ENCODE assay signal across 11 cellular contexts in genomic region chr14:65303185-65303901, GRCh38.
A peak's percentile ranks its signal among the peaks of the same experiment; 100 is the strongest.
DNase-seq lines count a peak whose midpoint lies in the region; ATAC-seq and TF ChIP-seq lines count a peak whose summit lies in the region.
"Had no signal": no experiment of that assay in that cellular context is flagged by ENCODE, and none has a peak within 500 bp of the region (broad histone marks: within the 10 kb centered on the region; RNA-seq: fewer than 3 reads in every experiment).

No MANE protein-coding gene starts in this region.

- peak overlapping the region; percentile 99 for H3K27ac ChIP-seq in OCI-LY7 (ENCODE audit: low read depth, low read length, poor library complexity, severe bottlenecking)
- peak overlapping the region; percentile 87 for H3K27ac ChIP-seq in epithelial cell of prostate

- ATAC-seq in stimulated activated effector memory CD8-positive, alpha-beta T cell treated with anti-CD3 and anti-CD28 coated beads, Interleukin-12 subunit alpha, Interleukin-12 subunit beta, amount 100 ng/mL, for 72 hours = peak; percentile 6
- ATAC-seq in GM18519 (IDR thresholded peaks at IDR 0.05; ENCODE audit: low FRiP score, unreplicated experiment) (no peak), HG03135 (IDR thresholded peaks at IDR 0.05; ENCODE audit: unreplicated experiment) (no peak)

- POLR2A ChIA-PET in OCI-LY7 (lab: Charles Lee) = interaction anchor here (0.6 to 15.8 kb wide), 28 partner anchors 8 to 1555 kb away, joined by 3 to 378 read pairs (median 6); partner anchors contain the start of gene FUT8

- H3K4me1 Mint-ChIP-seq in T-helper 2 cell treated with Interferon-gamma antibody and Interleukin-4, amounts not matched to agents 5 μg/mL and 100 μg/mL, for 36 hours (ENCODE audit: low read depth) = peaks cover 58% of the 10 kb centered on the region
- H3K4me1 Mint-ChIP-seq in stimulated activated effector memory CD8-positive, alpha-beta T cell treated with anti-CD3 and anti-CD28 coated beads, Interleukin-12 subunit alpha, Interleukin-12 subunit beta, amount 100 ng/mL, for 72 hours = peaks cover 45% of the 10 kb centered on the region

- H3K9me3 Mint-ChIP-seq in T-helper 2 cell treated with Interferon-gamma antibody and Interleukin-4, amounts not matched to agents 5 μg/mL and 100 μg/mL, for 36 hours = no peaks in the 10 kb centered on the region
- H3K9me3 Mint-ChIP-seq in stimulated activated effector memory CD8-positive, alpha-beta T cell treated with anti-CD3 and anti-CD28 coated beads, Interleukin-12 subunit alpha, Interleukin-12 subunit beta, amount 100 ng/mL, for 72 hours = no peaks in the 10 kb centered on the region

- no peak for DNase-seq in T-helper 2 cell treated with Interferon-gamma antibody and Interleukin-4, amounts not matched to agents 5 μg/mL and 100 μg/mL, for 36 hours (ENCODE audit: low spot score)
- DNase-seq in T-helper 2 cell (no peak), OCI-LY7 (ENCODE audit: low spot score) (no peak), epithelial cell of prostate (ENCODE audit: low read depth, low spot score) (no peak), NCI-H2107 (lab: John Stamatoyannopoulos, UW) (no peak)
- no peak for DNase-seq in stimulated activated effector memory CD8-positive, alpha-beta T cell treated with anti-CD3 and anti-CD28 coated beads, Interleukin-12 subunit alpha, Interleukin-12 subunit beta, amount 100 ng/mL, for 72 hours (ENCODE audit: low spot score in 2 of 2)
- DNase-seq: GOT3, NCI-H524, occipital lobe had no signal

- H3K79me2 ChIP-seq in OCI-LY7 (ENCODE audit: insufficient read depth, low read depth, low read length) = peaks cover 26% of the 10 kb centered on the region; the same call in 1 of the 2 replicates

- H3K36me3 Mint-ChIP-seq in T-helper 2 cell treated with Interferon-gamma antibody and Interleukin-4, amounts not matched to agents 5 μg/mL and 100 μg/mL, for 36 hours (ENCODE audit: low read depth) = peaks cover 3% of the 10 kb centered on the region
- H3K36me3 Mint-ChIP-seq in stimulated activated effector memory CD8-positive, alpha-beta T cell treated with anti-CD3 and anti-CD28 coated beads, Interleukin-12 subunit alpha, Interleukin-12 subunit beta, amount 100 ng/mL, for 72 hours = peaks cover 5% of the 10 kb centered on the region

- no peaks in the 10 kb centered on the region for H3K27me3 Mint-ChIP-seq in T-helper 2 cell treated with Interferon-gamma antibody and Interleukin-4, amounts not matched to agents 5 μg/mL and 100 μg/mL, for 36 hours (ENCODE audit: low read depth)

- no peaks in the 10 kb centered on the region for H4K20me1 ChIP-seq in OCI-LY7 (ENCODE audit: insufficient read depth, low read length)

- H3K9me2 ChIP-seq in OCI-LY7 (ENCODE audit: insufficient read depth, low read length) = no peaks in the 10 kb centered on the region

- no peak for TF ChIP-seq CTCF in OCI-LY7 (conservative IDR thresholded peaks at IDR 0.05; ENCODE audit: low read length)

- H3K4me3 ChIP-seq in OCI-LY7 (ENCODE audit: low read depth, low read length, poor library complexity, severe bottlenecking) = peak overlapping the region; percentile 61

- CTCF ChIA-PET in OCI-LY7 (lab: Charles Lee; ENCODE audit: unreplicated experiment) = interaction anchor here (0.9 to 2.4 kb wide), 4 partner anchors 14 to 97 kb away, joined by 3 to 8 read pairs (median 4); no protein-coding TSS in a partner anchor

- H3K36me3 ChIP-seq in OCI-LY7 (ENCODE audit: insufficient read depth, low read length) = peaks cover 5% of the 10 kb centered on the region; the same call in 1 of the 2 replicates

- peak overlapping the region; percentile 56 for H3K4me3 Mint-ChIP-seq in T-helper 2 cell treated with Interferon-gamma antibody and Interleukin-4, amounts not matched to agents 5 μg/mL and 100 μg/mL, for 36 hours
- H3K4me3 Mint-ChIP-seq in stimulated activated effector memory CD8-positive, alpha-beta T cell treated with anti-CD3 and anti-CD28 coated beads, Interleukin-12 subunit alpha, Interleukin-12 subunit beta, amount 100 ng/mL, for 72 hours = peak overlapping the region; percentile 72

- peak overlapping the region; percentile 88 for H3K27ac Mint-ChIP-seq in T-helper 2 cell treated with Interferon-gamma antibody and Interleukin-4, amounts not matched to agents 5 μg/mL and 100 μg/mL, for 36 hours
- H3K27ac Mint-ChIP-seq in stimulated activated effector memory CD8-positive, alpha-beta T cell treated with anti-CD3 and anti-CD28 coated beads, Interleukin-12 subunit alpha, Interleukin-12 subunit beta, amount 100 ng/mL, for 72 hours = peak overlapping the region; percentile 74

- no peak overlapping the region for H2AFZ ChIP-seq in OCI-LY7 (ENCODE audit: low read length)

- peak overlapping the region; percentile 86 for H3K4me2 ChIP-seq in OCI-LY7 (ENCODE audit: low read length)

- peaks cover 4% of the 10 kb centered on the region; the same call in 1 of the 2 replicates for H3K9me3 ChIP-seq in OCI-LY7 (ENCODE audit: low read length)

- no TSS peak for BruUV-seq in OCI-LY7 (replicated peaks; lab: Mats Ljungman, UMichigan)

- H3K4me1 ChIP-seq in OCI-LY7 (ENCODE audit: insufficient read depth, low read length, poor library complexity, severe bottlenecking) = peaks cover 94% of the 10 kb centered on the region

- intact Hi-C loops in OCI-LY7 (cut with micrococcal nuclease; ENCODE audit: unreplicated experiment) = loop anchor here (1.0 to 10.0 kb wide), 4 partner anchors 16 to 1069 kb away; no protein-coding TSS in a partner anchor
